Comparison of ENCODE assay signal across 2 cellular contexts in the genomic region with DNA sequence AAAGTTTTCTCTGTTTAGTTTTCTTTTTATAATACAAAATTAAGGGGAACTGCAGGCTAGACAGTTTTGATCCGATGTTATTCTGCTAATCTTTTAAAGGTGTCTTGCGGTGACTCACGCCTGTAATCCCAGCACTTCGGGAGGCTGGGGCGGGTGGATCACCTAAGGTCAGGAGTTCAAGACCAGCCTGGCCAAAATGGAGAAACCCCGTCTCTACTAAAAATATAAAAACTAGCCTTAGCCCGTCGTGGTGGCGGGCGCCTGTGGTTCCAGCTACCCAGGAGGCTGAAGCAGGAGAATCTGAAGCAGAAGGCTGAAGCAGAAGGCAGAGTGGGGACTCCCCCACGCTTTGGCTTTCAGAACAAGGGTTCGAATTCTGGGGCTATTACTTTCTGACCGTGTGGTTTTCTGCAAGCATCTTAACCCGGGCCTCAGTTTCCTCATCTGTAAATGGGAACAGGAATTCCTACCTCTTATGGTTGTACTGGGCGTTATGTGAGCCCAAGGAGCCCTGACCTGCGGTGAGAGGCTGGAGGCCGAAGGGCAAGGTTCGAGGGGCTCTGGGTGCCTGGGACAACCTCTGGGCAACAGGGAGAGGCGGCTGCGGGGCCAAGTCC.
TF ChIP-seq lines count a peak whose summit lies in the region.

No MANE protein-coding gene starts in this region.

TF ChIP-seq in H1, 55 proteins besides CTCF, POLR2A, EP300 and RAD21:
- TF ChIP-seq SP2 (IDR thresholded peaks at IDR 0.05; ENCODE audit: low read length) (no peak), CHD1 (IDR thresholded peaks at IDR 0.05; ENCODE audit: low read depth, low read length) (no peak), TCF12 (IDR thresholded peaks at IDR 0.05; ENCODE audit: low read depth, low read length) (no peak), CBX8 (IDR thresholded peaks at IDR 0.05; ENCODE audit: borderline replicate concordance, low read depth, low read length) (no peak), CEBPB (IDR thresholded peaks at IDR 0.05; ENCODE audit: low read depth, low read length) (no peak), CHD2 (IDR thresholded peaks at IDR 0.05; ENCODE audit: low read length) (no peak), BRCA1 (IDR thresholded peaks at IDR 0.05; ENCODE audit: low read depth, low read length) (no peak), HDAC6 (IDR thresholded peaks at IDR 0.05; ENCODE audit: low read depth, low read length) (no peak), GABPA (IDR thresholded peaks at IDR 0.05; ENCODE audit: borderline replicate concordance, insufficient read depth, low read length) (no peak), TAF1 (IDR thresholded peaks at IDR 0.05; ENCODE audit: low read depth, low read length) (no peak), SIN3A (conservative IDR thresholded peaks at IDR 0.05 in 1 of 2, IDR thresholded peaks at IDR 0.05 in 1 of 2; ENCODE audit: low read depth in 1 of 2, low read length in 2 of 2) (no peak), ZNF274 (IDR thresholded peaks at IDR 0.05; ENCODE audit: borderline replicate concordance, extremely low read depth, low read length) (no peak), EGR1 (IDR thresholded peaks at IDR 0.05; ENCODE audit: borderline replicate concordance, low read depth, low read length) (no peak), NRF1 (IDR thresholded peaks at IDR 0.05; ENCODE audit: low read depth, low read length) (no peak), PHF8 (conservative IDR thresholded peaks at IDR 0.05; ENCODE audit: low read depth, low read length) (no peak)
- TF ChIP-seq, protein P1, sequence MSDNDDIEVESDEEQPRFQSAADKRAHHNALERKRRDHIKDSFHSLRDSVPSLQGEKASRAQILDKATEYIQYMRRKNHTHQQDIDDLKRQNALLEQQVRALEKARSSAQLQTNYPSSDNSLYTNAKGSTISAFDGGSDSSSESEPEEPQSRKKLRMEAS (IDR thresholded peaks at IDR 0.05), result no peak

TF ChIP-seq in neural cell, 6 proteins besides CTCF, POLR2A, EP300 and RAD21:
- TF ChIP-seq POLR2AphosphoS5 (IDR thresholded peaks at IDR 0.05) (no peak), SMC3 (conservative IDR thresholded peaks at IDR 0.05; ENCODE audit: poor library complexity) (no peak), TAF1 (IDR thresholded peaks at IDR 0.05; ENCODE audit: low read depth) (no peak), MXI1 (conservative IDR thresholded peaks at IDR 0.05; ENCODE audit: poor library complexity, severe bottlenecking) (no peak), EZH2 (IDR thresholded peaks at IDR 0.05; ENCODE audit: borderline replicate concordance, insufficient read depth, low read length, poor library complexity, severe bottlenecking) (no peak)
- TF ChIP-seq, protein P2, sequence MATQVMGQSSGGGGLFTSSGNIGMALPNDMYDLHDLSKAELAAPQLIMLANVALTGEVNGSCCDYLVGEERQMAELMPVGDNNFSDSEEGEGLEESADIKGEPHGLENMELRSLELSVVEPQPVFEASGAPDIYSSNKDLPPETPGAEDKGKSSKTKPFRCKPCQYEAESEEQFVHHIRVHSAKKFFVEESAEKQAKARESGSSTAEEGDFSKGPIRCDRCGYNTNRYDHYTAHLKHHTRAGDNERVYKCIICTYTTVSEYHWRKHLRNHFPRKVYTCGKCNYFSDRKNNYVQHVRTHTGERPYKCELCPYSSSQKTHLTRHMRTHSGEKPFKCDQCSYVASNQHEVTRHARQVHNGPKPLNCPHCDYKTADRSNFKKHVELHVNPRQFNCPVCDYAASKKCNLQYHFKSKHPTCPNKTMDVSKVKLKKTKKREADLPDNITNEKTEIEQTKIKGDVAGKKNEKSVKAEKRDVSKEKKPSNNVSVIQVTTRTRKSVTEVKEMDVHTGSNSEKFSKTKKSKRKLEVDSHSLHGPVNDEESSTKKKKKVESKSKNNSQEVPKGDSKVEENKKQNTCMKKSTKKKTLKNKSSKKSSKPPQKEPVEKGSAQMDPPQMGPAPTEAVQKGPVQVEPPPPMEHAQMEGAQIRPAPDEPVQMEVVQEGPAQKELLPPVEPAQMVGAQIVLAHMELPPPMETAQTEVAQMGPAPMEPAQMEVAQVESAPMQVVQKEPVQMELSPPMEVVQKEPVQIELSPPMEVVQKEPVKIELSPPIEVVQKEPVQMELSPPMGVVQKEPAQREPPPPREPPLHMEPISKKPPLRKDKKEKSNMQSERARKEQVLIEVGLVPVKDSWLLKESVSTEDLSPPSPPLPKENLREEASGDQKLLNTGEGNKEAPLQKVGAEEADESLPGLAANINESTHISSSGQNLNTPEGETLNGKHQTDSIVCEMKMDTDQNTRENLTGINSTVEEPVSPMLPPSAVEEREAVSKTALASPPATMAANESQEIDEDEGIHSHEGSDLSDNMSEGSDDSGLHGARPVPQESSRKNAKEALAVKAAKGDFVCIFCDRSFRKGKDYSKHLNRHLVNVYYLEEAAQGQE (IDR thresholded peaks at IDR 0.05; ENCODE audit: borderline replicate concordance), result no peak
